In the genomic region with DNA sequence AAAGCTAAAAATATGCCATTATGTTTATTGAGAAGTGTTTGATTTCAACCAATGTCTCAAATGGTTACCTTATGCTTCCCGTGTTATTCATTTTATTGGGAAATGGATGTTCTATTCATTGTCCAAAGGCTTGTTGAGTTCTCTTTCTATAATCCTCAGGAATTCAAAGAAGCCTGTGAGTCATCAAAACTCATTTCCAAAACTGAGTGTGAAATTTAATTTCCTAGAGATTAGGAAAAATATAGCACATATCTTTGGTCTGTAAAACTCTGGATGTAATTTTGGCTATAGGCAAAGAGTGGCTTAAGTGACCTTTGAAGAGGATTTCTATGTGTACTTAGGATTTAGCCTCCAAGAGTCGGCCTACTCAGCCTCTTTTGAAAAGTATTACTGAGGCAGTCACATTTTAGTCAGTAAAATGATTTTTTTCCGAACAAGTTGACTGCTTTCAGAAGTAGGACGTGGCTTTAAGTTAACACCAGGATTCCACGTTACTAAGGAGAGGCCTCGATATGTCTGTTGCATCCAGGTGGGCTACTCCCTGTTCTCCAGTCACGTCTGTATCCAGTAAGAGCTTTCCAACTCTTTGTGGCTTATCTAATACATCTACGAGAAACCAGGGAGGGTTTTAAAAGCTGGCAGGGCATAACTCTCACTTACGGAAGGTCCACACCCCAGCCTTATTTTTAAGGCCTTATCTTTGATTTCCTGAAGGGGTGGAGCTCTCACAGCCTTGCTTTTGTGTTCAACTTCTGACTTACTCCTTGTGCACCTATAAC, we compare ENCODE assay signal across 13 cellular contexts.
DNase-seq lines count a peak whose midpoint lies in the region; ATAC-seq, FAIRE-seq and TF ChIP-seq lines count a peak whose summit lies in the region.
"Had no signal": no experiment of that assay in that cellular context is flagged by ENCODE, and none has a peak within 500 bp of the region (broad histone marks: within the 10 kb centered on the region; RNA-seq: fewer than 3 reads in every experiment).

No MANE protein-coding gene starts in this region.

- H3K27me3 ChIP-seq in endothelial cell of umbilical vein (ENCODE audit: control insufficient read depth in 2 of 2, insufficient read depth in 2 of 2, low read length in 2 of 2) (no peaks in the 10 kb centered on the region), lower lobe of right lung (ENCODE audit: low read depth) (no peaks in the 10 kb centered on the region), upper lobe of right lung (no peaks in the 10 kb centered on the region)
- H3K27me3 ChIP-seq: body of pancreas, pancreas had no signal

- CTCF ChIA-PET in endothelial cell of umbilical vein (lab: Charles Lee): interaction anchor here (1.0 to 2.3 kb wide), 3 partner anchors 8 to 12 kb away, joined by 3 to 8 read pairs (median 3); no protein-coding TSS in a partner anchor

- H3K79me2 ChIP-seq in endothelial cell of umbilical vein (ENCODE audit: control insufficient read depth, insufficient read depth, low read length): no peaks in the 10 kb centered on the region

- dilution Hi-C loops in endothelial cell of umbilical vein (cut with MboI; ENCODE audit: extremely low pct_ligation_motif_present, low sequenced_read_pairs): no loop called here

- H3K4me2 ChIP-seq in endothelial cell of umbilical vein (ENCODE audit: insufficient read depth, low read length): no peak overlapping the region

- intact Hi-C loops in endothelial cell of umbilical vein (cut with micrococcal nuclease) (no loop called here), lower lobe of right lung (cut with DNase I) (no loop called here), upper lobe of right lung (cut with DNase I) (no loop called here)

- no peak for TF ChIP-seq CTCF in endothelial cell of umbilical vein (IDR thresholded peaks at IDR 0.05; ENCODE audit: extremely low read depth in 1 of 2, insufficient read depth in 1 of 2, low read depth in 1 of 2, low read length in 2 of 2)
- no peak for TF ChIP-seq CTCF in lower lobe of right lung (IDR thresholded peaks at IDR 0.05)
- TF ChIP-seq CTCF in upper lobe of right lung (IDR thresholded peaks at IDR 0.05): no peak

- BruUV-seq in endothelial cell of umbilical vein (replicated peaks; lab: Mats Ljungman, UMichigan): no TSS peak

- no peak for FAIRE-seq in endothelial cell of umbilical vein (lab: Jason Lieb, UNC)
- FAIRE-seq: pancreas had no signal

- POLR2A ChIA-PET in endothelial cell of umbilical vein (lab: Charles Lee): no interaction called here

- no peak overlapping the region for H3K9ac ChIP-seq in endothelial cell of umbilical vein (replicated peaks; ENCODE audit: extremely low read depth, insufficient read depth, low read length)

- H3K36me3 ChIP-seq in endothelial cell of umbilical vein (ENCODE audit: control insufficient read depth in 2 of 2, extremely low read depth in 1 of 2, insufficient read depth in 2 of 2, low read length in 2 of 2): no peaks in the 10 kb centered on the region
- H3K36me3 ChIP-seq in lower lobe of right lung: no peaks in the 10 kb centered on the region
- H3K36me3 ChIP-seq in upper lobe of right lung: no peaks in the 10 kb centered on the region
- H3K36me3 ChIP-seq: pancreas had no signal

- TF ChIP-seq POLR2A in endothelial cell of umbilical vein (IDR thresholded peaks at IDR 0.05; ENCODE audit: low read depth, low read length): no peak

- no peaks in the 10 kb centered on the region for H3K4me1 ChIP-seq in endothelial cell of umbilical vein (ENCODE audit: control insufficient read depth, extremely low read depth, insufficient read depth, low read length)
- H3K4me1 ChIP-seq in lower lobe of right lung: peaks cover 16% of the 10 kb centered on the region
- no peaks in the 10 kb centered on the region for H3K4me1 ChIP-seq in upper lobe of right lung
- H3K4me1 ChIP-seq: body of pancreas, pancreas had no signal

- peak overlapping the region; percentile 65 for H2AFZ ChIP-seq in endothelial cell of umbilical vein (ENCODE audit: low read depth, low read length)

- no peaks in the 10 kb centered on the region for H4K20me1 ChIP-seq in endothelial cell of umbilical vein (replicated peaks; ENCODE audit: control insufficient read depth, extremely low read depth, insufficient read depth, low read length)

- ATAC-seq in lower lobe of right lung (no peak), upper lobe of right lung (no peak), HG02678 (IDR thresholded peaks at IDR 0.05; ENCODE audit: unreplicated experiment) (no peak)
- ATAC-seq: activated T-helper 17 cell treated with anti-CD3 and anti-CD28 coated beads, Interleukin-2, amount 50 U/mL, for 72 hours; body of pancreas; CD8-positive, alpha-beta T cell; stimulated activated effector memory CD8-positive, alpha-beta T cell treated with anti-CD3 and anti-CD28 coated beads, Interleukin-12 subunit alpha, Interleukin-12 subunit beta, amount 100 ng/mL, for 72 hours had no signal

- H3K9me3 ChIP-seq in endothelial cell of umbilical vein (replicated peaks; ENCODE audit: control insufficient read depth, insufficient read depth, low read length) (no peaks in the 10 kb centered on the region), lower lobe of right lung (no peaks in the 10 kb centered on the region), upper lobe of right lung (no peaks in the 10 kb centered on the region)
- H3K9me3 ChIP-seq: body of pancreas, pancreas had no signal

- H3K27ac ChIP-seq in endothelial cell of umbilical vein (ENCODE audit: insufficient read depth, low read depth, low read length) (no peak overlapping the region), lower lobe of right lung (peak overlapping the region; percentile 58), upper lobe of right lung (peak overlapping the region; percentile 44)
- H3K27ac ChIP-seq: body of pancreas, pancreas had no signal

- DNase-seq in LHCN-M2 (ENCODE audit: low read depth): peak; percentile 76
- DNase-seq in endothelial cell of umbilical vein (ENCODE audit: low read depth, low spot score): no peak
- no peak for DNase-seq in lower lobe of right lung
- DNase-seq in upper lobe of right lung: no peak
- DNase-seq in NCI-H446 (lab: John Stamatoyannopoulos, UW): no peak
- no peak for DNase-seq in UCSD-AML1 (lab: John Stamatoyannopoulos, UW; ENCODE audit: unreplicated experiment)
- DNase-seq: CD8-positive, alpha-beta T cell; H7; pancreas had no signal

- H3K9me1 ChIP-seq in endothelial cell of umbilical vein (replicated peaks; ENCODE audit: control insufficient read depth, extremely low read depth, insufficient read depth, low read length): no peaks in the 10 kb centered on the region

- H3K4me3 ChIP-seq in endothelial cell of umbilical vein (replicated peaks in 1 of 3; ENCODE audit: insufficient read depth in 1 of 3, low read depth in 1 of 3, low read length in 3 of 3): no peak overlapping the region
- no peak overlapping the region for H3K4me3 ChIP-seq in lower lobe of right lung
- no peak overlapping the region for H3K4me3 ChIP-seq in upper lobe of right lung
- H3K4me3 ChIP-seq: body of pancreas, pancreas had no signal

TF ChIP-seq in endothelial cell of umbilical vein, 7 proteins besides CTCF, POLR2A, EP300 and RAD21:
- TF ChIP-seq FOS (IDR thresholded peaks at IDR 0.05; ENCODE audit: borderline replicate concordance, insufficient read depth, low read length) (peak; percentile 55), POLR2AphosphoS5 (IDR thresholded peaks at IDR 0.05; ENCODE audit: insufficient read depth, low read depth, low read length) (no peak), MYC (IDR thresholded peaks at IDR 0.05; ENCODE audit: low read depth, low read length) (no peak), GATA2 (IDR thresholded peaks at IDR 0.05; ENCODE audit: insufficient read depth, insufficient read length, low read depth, low read length) (peak; percentile 22), JUN (IDR thresholded peaks at IDR 0.05; ENCODE audit: borderline replicate concordance, insufficient read depth, insufficient read length, low read depth) (no peak), EZH2 (IDR thresholded peaks at IDR 0.05; ENCODE audit: borderline replicate concordance, low read depth, low read length, severe bottlenecking) (no peak)
- TF ChIP-seq, protein P1, sequence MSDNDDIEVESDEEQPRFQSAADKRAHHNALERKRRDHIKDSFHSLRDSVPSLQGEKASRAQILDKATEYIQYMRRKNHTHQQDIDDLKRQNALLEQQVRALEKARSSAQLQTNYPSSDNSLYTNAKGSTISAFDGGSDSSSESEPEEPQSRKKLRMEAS (IDR thresholded peaks at IDR 0.05; ENCODE audit: insufficient read depth, insufficient read length): no peak
